38 cellular contexts compared by ENCODE assay signal in genomic region chr6:26487466-26487865, GRCh38. TPM values are rescaled to one million over a fixed set of nuclear protein-coding genes. Genes with fewer than 3 reads are reported as not detected.
"Had no signal": no experiment of that assay in that cellular context is flagged by ENCODE, and none has a peak within 500 bp of the region (broad histone marks: within the 10 kb centered on the region; RNA-seq: fewer than 3 reads in every experiment).

No MANE protein-coding gene starts in this region.

- H3K4me3 ChIP-seq: MG63 had no signal

- H3K27me3 ChIP-seq: MG63 had no signal

- DNase-seq: Karpas-422, Kasumi-1, MG63, MM.1S, MV-4-11, NCI-H1048, NCI-H1092, NCI-H1092 treated with DMSO at 0.1 percent for 48 hours, NCI-H1105, NCI-H1105 treated with DMSO at 0.1 percent for 48 hours, NCI-H1417, NCI-H1417 treated with DMSO at 0.1 percent for 48 hours, NCI-H1436, NCI-H1436 treated with DMSO at 0.1 percent for 48 hours, NCI-H146, NCI-H1694, NCI-H1694 treated with DMSO at 0.1 percent for 48 hours, NCI-H187, NCI-H187 treated with DMSO at 0.1 percent for 48 hours, NCI-H1930, NCI-H2029, NCI-H2029 treated with DMSO at 0.1 percent for 48 hours, NCI-H2081, NCI-H2081 treated with DMSO at 0.1 percent for 48 hours, NCI-H2107, NCI-H2171, NCI-H2171 treated with DMSO at 0.1 percent for 48 hours, NCI-H2227 treated with DMSO at 0.1 percent for 48 hours, NCI-H226, NCI-H345, NCI-H446, NCI-H446 treated with DMSO at 0.1 percent for 48 hours, NCI-H510A, NCI-H510A treated with DMSO at 0.1 percent for 48 hours, NCI-H524 had no signal

- H3K36me3 ChIP-seq: MG63 had no signal

- H3K9me3 ChIP-seq: MG63 had no signal

RNA-seq across cellular contexts. Expression of gene BTN1A1, which starts 12.6 kb away (rescaled TPM):
- total RNA-seq: LHCN-M2, MCF 10A, NCI-H460 had no signal
